18 cellular contexts compared by ENCODE assay signal in genomic region chr9:20781086-20781485, GRCh38.
DNase-seq lines count a peak whose midpoint lies in the region; ATAC-seq and TF ChIP-seq lines count a peak whose summit lies in the region.
"Had no signal": no experiment of that assay in that cellular context is flagged by ENCODE, and none has a peak within 500 bp of the region (broad histone marks: within the 10 kb centered on the region; RNA-seq: fewer than 3 reads in every experiment).

No MANE protein-coding gene starts in this region.

- H3K4me1 Mint-ChIP-seq in activated CD4-positive, alpha-beta T cell treated with anti-CD3 and anti-CD28 coated beads, Interleukin-2, amount 10 ng/mL, durations not matched to agents 24 days and 14 days: no peaks in the 10 kb centered on the region

- peaks cover 9% of the 10 kb centered on the region for H3K36me3 Mint-ChIP-seq in activated CD4-positive, alpha-beta T cell treated with anti-CD3 and anti-CD28 coated beads, Interleukin-2, amount 10 ng/mL, durations not matched to agents 24 days and 14 days (ENCODE audit: low read depth)

- H3K27ac Mint-ChIP-seq in activated CD4-positive, alpha-beta T cell treated with anti-CD3 and anti-CD28 coated beads, Interleukin-2, amount 10 ng/mL, durations not matched to agents 24 days and 14 days: no peak overlapping the region

- H3K9me3 Mint-ChIP-seq in activated CD4-positive, alpha-beta T cell treated with anti-CD3 and anti-CD28 coated beads, Interleukin-2, amount 10 ng/mL, durations not matched to agents 24 days and 14 days: no peaks in the 10 kb centered on the region

- H3K27ac ChIP-seq in VCaP: peak overlapping the region; percentile 37
- H3K27ac ChIP-seq: C4-2B, GM23248 had no signal

- H3K27me3 Mint-ChIP-seq in activated CD4-positive, alpha-beta T cell treated with anti-CD3 and anti-CD28 coated beads, Interleukin-2, amount 10 ng/mL, durations not matched to agents 24 days and 14 days: no peaks in the 10 kb centered on the region

- in situ Hi-C loops in KBM-7 (cut with MboI; ENCODE audit: low pct_unique_long_range_greater_than_20kb, low sequenced_read_pairs): no loop called here
- in situ Hi-C loops in GM13976 (cut with MboI; ENCODE audit: low sequenced_read_pairs, unreplicated experiment): no loop called here

- DNase-seq in NCI-H748 (lab: John Stamatoyannopoulos, UW; ENCODE audit: unreplicated experiment) (peak; percentile 26), NCI-H748 treated with DMSO at 0.1 percent for 48 hours (lab: John Stamatoyannopoulos, UW) (no peak), left lobe of liver (ENCODE audit: low spot score) (no peak), NCI-H524 treated with DMSO at 0.1 percent for 48 hours (lab: John Stamatoyannopoulos, UW) (no peak), KBM-7 (no peak), GM13976 (ENCODE audit: low spot score) (no peak)
- DNase-seq in activated CD4-positive, alpha-beta T cell treated with anti-CD3 and anti-CD28 coated beads, Interleukin-2, amount 10 ng/mL, durations not matched to agents 24 days and 14 days: no peak
- DNase-seq: DMS53, GM23248, NCI-H1092, NCI-H1694 treated with DMSO at 0.1 percent for 48 hours, NCI-H2107, NCI-H345, NCI-H526 treated with DMSO at 0.1 percent for 48 hours, SW 1271 had no signal

- peak; percentile 28 for ATAC-seq in left lobe of liver
- ATAC-seq: HCT116 had no signal

- intact Hi-C loops in activated CD4-positive, alpha-beta T cell treated with anti-CD3 and anti-CD28 coated beads, Interleukin-2, amount 10 ng/mL, durations not matched to agents 24 days and 14 days (cut with micrococcal nuclease): no loop called here

- TF ChIP-seq CTCF in VCaP (conservative IDR thresholded peaks at IDR 0.05) (no peak), GM13976 (IDR thresholded peaks at IDR 0.05; ENCODE audit: borderline replicate concordance, control extremely low read depth, extremely low read depth, insufficient read depth, missing control alignments) (no peak)

- no peak overlapping the region for H3K4me3 Mint-ChIP-seq in activated CD4-positive, alpha-beta T cell treated with anti-CD3 and anti-CD28 coated beads, Interleukin-2, amount 10 ng/mL, durations not matched to agents 24 days and 14 days
